Comparison of ENCODE assay signal across 23 cellular contexts in the genomic region with DNA sequence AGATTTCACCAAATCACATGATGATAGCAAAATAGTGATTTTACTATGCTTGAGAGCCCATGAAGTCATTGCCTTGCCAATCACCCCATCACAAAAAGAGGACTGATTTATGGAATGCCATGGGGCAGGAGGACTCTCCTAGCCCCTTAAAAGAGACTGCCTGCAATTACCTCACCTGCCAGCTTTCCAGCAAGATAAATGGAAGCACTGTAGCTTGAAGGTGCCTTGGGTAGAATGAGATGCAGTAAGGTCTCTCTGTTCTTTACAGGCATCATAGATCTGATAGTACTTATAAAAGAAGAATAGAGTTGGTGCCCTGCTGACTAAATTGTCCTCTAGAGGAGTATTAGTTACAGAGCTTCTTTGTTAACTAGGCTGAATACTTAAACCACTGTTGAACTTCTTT.
"Had no signal": no experiment of that assay in that cellular context is flagged by ENCODE, and none has a peak within 500 bp of the region (broad histone marks: within the 10 kb centered on the region; RNA-seq: fewer than 3 reads in every experiment).

No MANE protein-coding gene starts in this region.

- H3K4me1 ChIP-seq: foreskin keratinocyte had no signal

- H3K4me3 ChIP-seq: adrenal gland, ascending aorta, lower lobe of right lung, sigmoid colon, smooth muscle cell, thoracic aorta, vagina had no signal

- ATAC-seq: activated CD4-positive, alpha-beta T cell treated with anti-CD3 and anti-CD28 coated beads for 36 hours; activated T-helper 17 cell treated with anti-CD3 and anti-CD28 coated beads, Interleukin-2, amount 50 U/mL, for 72 hours; foreskin keratinocyte; left lobe of liver; lower lobe of right lung had no signal

- H3K4me2 ChIP-seq: smooth muscle cell had no signal

- H3K9me3 ChIP-seq: adrenal gland, ascending aorta, lower lobe of right lung, sigmoid colon, thoracic aorta, vagina had no signal

- H3K27me3 ChIP-seq: adrenal gland, ascending aorta, brain microvascular endothelial cell, foreskin keratinocyte, sigmoid colon, vagina had no signal

- DNase-seq: activated CD4-positive, alpha-beta T cell treated with anti-CD3 and anti-CD28 coated beads for 36 hours; activated CD4-positive, alpha-beta T cell treated with anti-CD3 and anti-CD28 coated beads, Interleukin-2, amount 50 U/mL, for 4 hours; activated CD8-positive, alpha-beta memory T cell treated with anti-CD3 and anti-CD28 coated beads for 24 hours; activated CD8-positive, alpha-beta memory T cell treated with anti-CD3 and anti-CD28 coated beads, Interleukin-2, amount 50 U/mL, for 4 hours; activated T-cell treated with anti-CD3 and anti-CD28 coated beads, Interleukin-2, amount 50 U/mL, for 24 hours; adrenal gland; brain microvascular endothelial cell; effector CD8-positive, alpha-beta T cell; foreskin keratinocyte; kidney; lower lobe of right lung; naive B cell; occipital lobe; sigmoid colon; stimulated activated CD4-positive, alpha-beta T cell treated with anti-CD3 and anti-CD28 coated beads, Interleukin-2, amount 100 ng/mL, for 48 hours; stimulated activated CD8-positive, alpha-beta memory T cell treated with anti-CD3 and anti-CD28 coated beads, Interleukin-4, amount 100 ng/mL, for 48 hours; stimulated activated naive CD4-positive, alpha-beta T cell had no signal

- H3K36me3 ChIP-seq: adrenal gland, brain microvascular endothelial cell, thoracic aorta had no signal

- H3K27ac ChIP-seq: adrenal gland, ascending aorta, brain microvascular endothelial cell, foreskin keratinocyte, lower lobe of right lung, sigmoid colon, thoracic aorta, vagina had no signal
